7 cellular contexts compared by ENCODE assay signal in the genomic region with DNA sequence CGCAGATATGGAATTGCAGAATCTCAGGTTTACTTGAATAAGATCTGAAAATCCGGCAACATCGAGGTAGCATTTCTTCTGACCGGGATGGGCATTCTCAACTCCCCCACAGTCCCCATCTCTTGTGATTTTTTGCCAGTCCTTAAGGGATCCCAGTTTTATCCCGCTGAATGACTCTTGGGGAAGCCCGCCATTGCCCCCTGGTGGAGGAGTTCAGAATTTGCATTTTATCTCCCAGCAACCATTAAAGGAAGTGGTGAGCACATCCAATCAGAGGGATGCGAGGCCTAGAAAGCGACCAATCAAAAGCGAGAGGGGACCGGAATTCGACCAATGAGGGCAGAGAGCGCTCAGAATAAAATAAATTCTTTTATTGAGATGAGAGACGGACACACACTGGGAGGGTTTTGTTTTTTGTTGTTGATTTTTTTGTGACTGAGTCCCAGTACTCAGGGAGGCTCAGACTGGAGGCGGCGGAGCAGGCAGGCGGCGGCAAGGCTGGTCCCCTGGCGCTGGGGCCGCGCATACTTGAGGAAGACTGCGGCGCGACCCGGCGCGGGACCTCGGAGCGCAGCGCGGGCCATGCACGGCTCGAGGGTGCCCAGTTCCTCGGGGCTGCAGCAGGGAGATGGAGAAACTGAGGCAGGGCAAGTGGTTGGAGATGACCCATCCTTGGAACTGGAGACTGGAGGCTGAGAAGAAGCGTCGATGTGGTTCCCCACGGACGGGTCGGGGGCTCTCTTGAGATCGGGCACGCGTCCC. TPM values are rescaled to one million over a fixed set of nuclear protein-coding genes. Genes with fewer than 3 reads are reported as not detected.
DNase-seq lines count a peak whose midpoint lies in the region; ATAC-seq and TF ChIP-seq lines count a peak whose summit lies in the region.

No MANE protein-coding gene starts in this region.

- no peak overlapping the region for H3K4me3 ChIP-seq in retinal pigment epithelial cell (ENCODE audit: low read length)

- peak; percentile 99 for DNase-seq in GM19238 (ENCODE audit: insufficient read length, low spot score)
- DNase-seq in NCI-H2029 (lab: John Stamatoyannopoulos, UW) = peak; percentile 86
- peak; percentile 36 to 85 (median 64) for DNase-seq in T-helper 2 cell
- peak; percentile 91 for DNase-seq in amniotic epithelial cell (ENCODE audit: low read depth)
- peak; percentile 79 for DNase-seq in left cardiac atrium
- DNase-seq in retinal pigment epithelial cell (ENCODE audit: low read depth) = peak; percentile 75

- TF ChIP-seq CTCF in retinal pigment epithelial cell (conservative IDR thresholded peaks at IDR 0.05; ENCODE audit: low read depth, low read length) = peak; percentile 86

- intact Hi-C loops in left cardiac atrium (cut with DNase I) = loop anchor here in 1 of 2 donors (2.0 kb wide), 1 partner anchor 81 kb away; no protein-coding TSS in a partner anchor

- ATAC-seq in left cardiac atrium (peak; percentile 75 to 76), GM21423 (IDR thresholded peaks at IDR 0.05; ENCODE audit: unreplicated experiment) (no peak)

RNA-seq across cellular contexts. Expression of a gene that starts 3.9 kb away (rescaled TPM):
- total RNA-seq in left cardiac atrium = not detected

RNA-seq across cellular contexts. Expression of a gene that starts 4.5 kb away (rescaled TPM):
- under 1 TPM; 0.15 to 0.31 TPM for total RNA-seq in left cardiac atrium

RNA-seq across cellular contexts. Expression of a gene that starts 30.8 kb away (rescaled TPM):
- 10 to 100 TPM; 17.3 to 19.9 TPM for total RNA-seq in left cardiac atrium
